Comparison of ENCODE assay signal across 8 cellular contexts in the genomic region with DNA sequence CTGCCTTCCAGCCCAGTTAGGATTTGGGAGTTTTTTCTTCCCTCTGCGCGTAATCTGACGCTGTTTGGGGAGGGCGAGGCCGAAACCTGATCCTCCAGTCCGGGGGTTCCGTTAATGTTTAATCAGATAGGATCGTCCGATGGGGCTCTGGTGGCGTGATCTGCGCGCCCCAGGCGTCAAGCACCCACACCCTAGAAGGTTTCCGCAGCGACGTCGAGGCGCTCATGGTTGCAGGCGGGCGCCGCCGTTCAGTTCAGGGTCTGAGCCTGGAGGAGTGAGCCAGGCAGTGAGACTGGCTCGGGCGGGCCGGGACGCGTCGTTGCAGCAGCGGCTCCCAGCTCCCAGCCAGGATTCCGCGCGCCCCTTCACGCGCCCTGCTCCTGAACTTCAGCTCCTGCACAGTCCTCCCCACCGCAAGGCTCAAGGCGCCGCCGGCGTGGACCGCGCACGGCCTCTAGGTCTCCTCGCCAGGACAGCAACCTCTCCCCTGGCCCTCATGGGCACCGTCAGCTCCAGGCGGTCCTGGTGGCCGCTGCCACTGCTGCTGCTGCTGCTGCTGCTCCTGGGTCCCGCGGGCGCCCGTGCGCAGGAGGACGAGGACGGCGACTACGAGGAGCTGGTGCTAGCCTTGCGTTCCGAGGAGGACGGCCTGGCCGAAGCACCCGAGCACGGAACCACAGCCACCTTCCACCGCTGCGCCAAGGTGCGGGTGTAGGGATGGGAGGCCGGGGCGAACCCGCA. TPM values are rescaled to one million over a fixed set of nuclear protein-coding genes. Genes with fewer than 3 reads are reported as not detected.
DNase-seq lines count a peak whose midpoint lies in the region; ATAC-seq and TF ChIP-seq lines count a peak whose summit lies in the region.

A gene (plus strand): TSS at position 207 of the 741 bp plus-strand sequence. CDS start 290 bp downstream, at position 497.

- 1% methylated on average over 67 of the region's 67 CpGs for WGBS in right cardiac atrium

- POLR2A ChIA-PET in HEK293 (lab: Yijun Ruan, JAX) = interaction anchor here (0.5 kb wide), 1 partner anchor 43 kb away, joined by 4 read pairs; no protein-coding TSS in a partner anchor

- H3K9me3 ChIP-seq in HEK293 (ENCODE audit: control insufficient read depth, insufficient read depth, low read depth, low read length) = no peaks in the 10 kb centered on the region
- no peaks in the 10 kb centered on the region for H3K9me3 ChIP-seq in right cardiac atrium (ENCODE audit: control insufficient read depth, low read length)

- H3K4me3 ChIP-seq in HEK293 (ENCODE audit: low read depth, low read length) (peak within 1 kb of the TSS; percentile 16), right cardiac atrium (ENCODE audit: low read length) (no peak within 1 kb of the TSS)

- H3K36me3 ChIP-seq in HEK293 (ENCODE audit: control insufficient read depth in 2 of 2, insufficient read depth in 1 of 2, low read length in 2 of 2) = no peaks in the 10 kb centered on the region

- CTCF ChIA-PET in HEK293 (lab: Yijun Ruan, JAX) = no interaction called here

- TF ChIP-seq CTCF in HEK293 (tag by site-specific recombination; IDR thresholded peaks at IDR 0.05) = no peak
- no peak for TF ChIP-seq CTCF in GM10266 (IDR thresholded peaks at IDR 0.05; ENCODE audit: control insufficient read depth, insufficient read depth, low read depth, missing control alignments)

- no peaks in the 10 kb centered on the region for H3K4me1 ChIP-seq in HEK293 (ENCODE audit: control insufficient read depth, insufficient read depth, low read length)
- no peaks in the 10 kb centered on the region for H3K4me1 ChIP-seq in right cardiac atrium (ENCODE audit: control insufficient read depth, insufficient read depth, low read length)

- H3K27ac ChIP-seq in HEK293 (ENCODE audit: extremely low read depth, low read depth, low read length) = no peak within 1 kb of the TSS
- H3K27ac ChIP-seq in right cardiac atrium (ENCODE audit: low read length) = no peak within 1 kb of the TSS

- intact Hi-C loops in right cardiac atrium (cut with DNase I) = no loop called here

- ATAC-seq in SK-N-SH treated with all-trans-retinoic acid at 6 μM for 48 hours = peak; percentile 74
- ATAC-seq in right cardiac atrium = peak; percentile 50 to 53

- no peak for DNase-seq in right cardiac atrium
- DNase-seq in retina = peak; percentile 83
- DNase-seq in putamen (ENCODE audit: low spot score) = no peak
- no peak for DNase-seq in OCI-M2 (lab: John Stamatoyannopoulos, UW; ENCODE audit: unreplicated experiment)
- no peak for DNase-seq in NCI-H1930 (lab: John Stamatoyannopoulos, UW)
- no peak for DNase-seq in GM10266 (ENCODE audit: extremely low spot score)

- H3K27me3 ChIP-seq in right cardiac atrium (ENCODE audit: control insufficient read depth, insufficient read depth) = no peaks in the 10 kb centered on the region

TF ChIP-seq in HEK293, 187 proteins besides CTCF, POLR2A, EP300 and RAD21:
- peak; percentile 55 for TF ChIP-seq KLF1 (tag by site-specific recombination; IDR thresholded peaks at IDR 0.05)
- no peak for TF ChIP-seq GLI4 (tag by site-specific recombination; IDR thresholded peaks at IDR 0.05)

TF ChIP-seq in SK-N-SH treated with all-trans-retinoic acid at 6 μM for 48 hours, 23 proteins besides CTCF, POLR2A, EP300 and RAD21 (continues in another document):
- TF ChIP-seq, protein P1, sequence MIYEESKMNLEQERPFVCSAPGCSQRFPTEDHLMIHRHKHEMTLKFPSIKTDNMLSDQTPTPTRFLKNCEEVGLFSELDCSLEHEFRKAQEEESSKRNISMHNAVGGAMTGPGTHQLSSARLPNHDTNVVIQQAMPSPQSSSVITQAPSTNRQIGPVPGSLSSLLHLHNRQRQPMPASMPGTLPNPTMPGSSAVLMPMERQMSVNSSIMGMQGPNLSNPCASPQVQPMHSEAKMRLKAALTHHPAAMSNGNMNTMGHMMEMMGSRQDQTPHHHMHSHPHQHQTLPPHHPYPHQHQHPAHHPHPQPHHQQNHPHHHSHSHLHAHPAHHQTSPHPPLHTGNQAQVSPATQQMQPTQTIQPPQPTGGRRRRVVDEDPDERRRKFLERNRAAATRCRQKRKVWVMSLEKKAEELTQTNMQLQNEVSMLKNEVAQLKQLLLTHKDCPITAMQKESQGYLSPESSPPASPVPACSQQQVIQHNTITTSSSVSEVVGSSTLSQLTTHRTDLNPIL (CRISPR knock-in tag; IDR thresholded peaks at IDR 0.05; ENCODE audit: low read depth) = no peak
- TF ChIP-seq ZNF70 (CRISPR knock-in tag; IDR thresholded peaks at IDR 0.05) (no peak), TCF4 (CRISPR knock-in tag; IDR thresholded peaks at IDR 0.05; ENCODE audit: borderline replicate concordance) (no peak), ZNF8 (CRISPR knock-in tag; IDR thresholded peaks at IDR 0.05) (no peak), CSDC2 (CRISPR knock-in tag; IDR thresholded peaks at IDR 0.05) (no peak), ARNTL (CRISPR knock-in tag; IDR thresholded peaks at IDR 0.05; ENCODE audit: borderline replicate concordance, low read depth) (no peak), ZNF565 (CRISPR knock-in tag; conservative IDR thresholded peaks at IDR 0.05; ENCODE audit: low read depth) (no peak), OSR1 (CRISPR knock-in tag; IDR thresholded peaks at IDR 0.05) (no peak), RARB (CRISPR knock-in tag; IDR thresholded peaks at IDR 0.05) (no peak), TOX (CRISPR knock-in tag; IDR thresholded peaks at IDR 0.05; ENCODE audit: borderline replicate concordance) (no peak), BACH2 (CRISPR knock-in tag; IDR thresholded peaks at IDR 0.05; ENCODE audit: borderline replicate concordance) (no peak), ZFP3 (CRISPR knock-in tag; IDR thresholded peaks at IDR 0.05) (no peak), ZFP30 (CRISPR knock-in tag; IDR thresholded peaks at IDR 0.05) (no peak), ESRRG (CRISPR knock-in tag; IDR thresholded peaks at IDR 0.05) (no peak), PPARA (CRISPR knock-in tag; IDR thresholded peaks at IDR 0.05; ENCODE audit: borderline replicate concordance) (no peak), ISL1 (CRISPR knock-in tag; IDR thresholded peaks at IDR 0.05) (no peak)
- TF ChIP-seq, protein P2, sequence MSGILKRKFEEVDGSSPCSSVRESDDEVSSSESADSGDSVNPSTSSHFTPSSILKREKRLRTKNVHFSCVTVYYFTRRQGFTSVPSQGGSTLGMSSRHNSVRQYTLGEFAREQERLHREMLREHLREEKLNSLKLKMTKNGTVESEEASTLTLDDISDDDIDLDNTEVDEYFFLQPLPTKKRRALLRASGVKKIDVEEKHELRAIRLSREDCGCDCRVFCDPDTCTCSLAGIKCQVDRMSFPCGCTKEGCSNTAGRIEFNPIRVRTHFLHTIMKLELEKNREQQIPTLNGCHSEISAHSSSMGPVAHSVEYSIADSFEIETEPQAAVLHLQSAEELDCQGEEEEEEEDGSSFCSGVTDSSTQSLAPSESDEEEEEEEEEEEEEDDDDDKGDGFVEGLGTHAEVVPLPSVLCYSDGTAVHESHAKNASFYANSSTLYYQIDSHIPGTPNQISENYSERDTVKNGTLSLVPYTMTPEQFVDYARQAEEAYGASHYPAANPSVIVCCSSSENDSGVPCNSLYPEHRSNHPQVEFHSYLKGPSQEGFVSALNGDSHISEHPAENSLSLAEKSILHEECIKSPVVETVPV (CRISPR knock-in tag; IDR thresholded peaks at IDR 0.05) = no peak
- TF ChIP-seq, protein P3, sequence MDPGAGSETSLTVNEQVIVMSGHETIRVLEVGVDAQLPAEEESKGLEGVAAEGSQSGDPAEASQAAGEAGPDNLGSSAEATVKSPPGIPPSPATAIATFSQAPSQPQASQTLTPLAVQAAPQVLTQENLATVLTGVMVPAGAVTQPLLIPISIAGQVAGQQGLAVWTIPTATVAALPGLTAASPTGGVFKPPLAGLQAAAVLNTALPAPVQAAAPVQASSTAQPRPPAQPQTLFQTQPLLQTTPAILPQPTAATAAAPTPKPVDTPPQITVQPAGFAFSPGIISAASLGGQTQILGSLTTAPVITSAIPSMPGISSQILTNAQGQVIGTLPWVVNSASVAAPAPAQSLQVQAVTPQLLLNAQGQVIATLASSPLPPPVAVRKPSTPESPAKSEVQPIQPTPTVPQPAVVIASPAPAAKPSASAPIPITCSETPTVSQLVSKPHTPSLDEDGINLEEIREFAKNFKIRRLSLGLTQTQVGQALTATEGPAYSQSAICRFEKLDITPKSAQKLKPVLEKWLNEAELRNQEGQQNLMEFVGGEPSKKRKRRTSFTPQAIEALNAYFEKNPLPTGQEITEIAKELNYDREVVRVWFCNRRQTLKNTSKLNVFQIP (CRISPR knock-in tag; IDR thresholded peaks at IDR 0.05; ENCODE audit: borderline replicate concordance, low read depth) = no peak
- TF ChIP-seq, protein P4, sequence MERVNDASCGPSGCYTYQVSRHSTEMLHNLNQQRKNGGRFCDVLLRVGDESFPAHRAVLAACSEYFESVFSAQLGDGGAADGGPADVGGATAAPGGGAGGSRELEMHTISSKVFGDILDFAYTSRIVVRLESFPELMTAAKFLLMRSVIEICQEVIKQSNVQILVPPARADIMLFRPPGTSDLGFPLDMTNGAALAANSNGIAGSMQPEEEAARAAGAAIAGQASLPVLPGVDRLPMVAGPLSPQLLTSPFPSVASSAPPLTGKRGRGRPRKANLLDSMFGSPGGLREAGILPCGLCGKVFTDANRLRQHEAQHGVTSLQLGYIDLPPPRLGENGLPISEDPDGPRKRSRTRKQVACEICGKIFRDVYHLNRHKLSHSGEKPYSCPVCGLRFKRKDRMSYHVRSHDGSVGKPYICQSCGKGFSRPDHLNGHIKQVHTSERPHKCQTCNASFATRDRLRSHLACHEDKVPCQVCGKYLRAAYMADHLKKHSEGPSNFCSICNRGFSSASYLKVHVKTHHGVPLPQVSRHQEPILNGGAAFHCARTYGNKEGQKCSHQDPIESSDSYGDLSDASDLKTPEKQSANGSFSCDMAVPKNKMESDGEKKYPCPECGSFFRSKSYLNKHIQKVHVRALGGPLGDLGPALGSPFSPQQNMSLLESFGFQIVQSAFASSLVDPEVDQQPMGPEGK (CRISPR knock-in tag; IDR thresholded peaks at IDR 0.05; ENCODE audit: borderline replicate concordance) = no peak

RNA-seq across cellular contexts. Expression of the gene that starts here (rescaled TPM):
- not detected for total RNA-seq in right cardiac atrium
- 0.05 TPM for polyA plus RNA-seq in right cardiac atrium

Comparison
In these comparisons a context has a peak if more than half of its experiments do, and no peak if none do; other contexts are left out.
1. Peak in ATAC-seq in right cardiac atrium; RNA of the gene not detected or under 1 TPM.